Comparison of ENCODE assay signal across 16 cellular contexts in the genomic region with DNA sequence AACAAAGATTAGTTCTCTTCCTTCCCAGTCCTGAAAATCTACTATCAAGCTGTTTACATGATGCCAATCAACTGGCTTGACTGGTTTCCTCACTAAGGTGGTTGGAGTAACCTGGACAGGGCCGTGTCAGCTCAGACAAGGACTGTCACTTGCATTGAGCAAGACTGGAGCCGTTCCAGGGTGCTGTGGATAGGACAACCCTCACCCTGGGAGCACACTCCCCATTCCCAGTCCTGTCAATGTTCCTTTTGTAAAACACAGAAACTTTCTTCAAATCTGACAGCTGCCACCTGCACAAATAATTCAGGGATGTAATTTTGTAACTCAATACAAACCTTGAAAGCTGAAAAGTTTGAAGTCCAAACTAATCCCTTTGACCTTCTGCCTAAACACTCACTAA. TPM values are rescaled to one million over a fixed set of nuclear protein-coding genes. Genes with fewer than 3 reads are reported as not detected.
A peak's percentile ranks its signal among the peaks of the same experiment; 100 is the strongest.
DNase-seq lines count a peak whose midpoint lies in the region; ATAC-seq, FAIRE-seq and TF ChIP-seq lines count a peak whose summit lies in the region.
"Had no signal": no experiment of that assay in that cellular context is flagged by ENCODE, and none has a peak within 500 bp of the region (broad histone marks: within the 10 kb centered on the region; RNA-seq: fewer than 3 reads in every experiment).

No MANE protein-coding gene starts in this region.

- H3K4me1 ChIP-seq in HUES6 (ENCODE audit: control insufficient read depth, insufficient read depth, low read length) (peaks cover 88% of the 10 kb centered on the region), small intestine (ENCODE audit: control insufficient read depth in 2 of 2, insufficient read depth in 1 of 2, low read depth in 1 of 2, low read length in 1 of 2) (peaks cover 4 to 7% of the 10 kb centered on the region in 2 donors)
- H3K4me1 ChIP-seq: BLaER1 treated with 17β-estradiol and CSF1 and Interleukin-3, amounts not matched to agents 10 nM and 100 nM had no signal

- no peak overlapping the region for H3K4me3 ChIP-seq in HUES6 (ENCODE audit: low read depth, low read length)
- H3K4me3 ChIP-seq in small intestine (ENCODE audit: low read depth in 1 of 2, low read length in 2 of 2), result no peak overlapping the region
- H3K4me3 ChIP-seq: ascending aorta; BLaER1 treated with 17β-estradiol and CSF1 and Interleukin-3, amounts not matched to agents 10 nM and 100 nM had no signal

- H3K36me3 Mint-ChIP-seq in brain, result peaks cover 8% of the 10 kb centered on the region
- no peaks in the 10 kb centered on the region for H3K36me3 Mint-ChIP-seq in activated naive CD8-positive, alpha-beta T cell treated with anti-CD3 and anti-CD28 coated beads for 36 hours
- H3K36me3 Mint-ChIP-seq: immature natural killer cell had no signal

- peaks cover 88% of the 10 kb centered on the region for H3K4me1 Mint-ChIP-seq in brain
- no peaks in the 10 kb centered on the region for H3K4me1 Mint-ChIP-seq in activated naive CD8-positive, alpha-beta T cell treated with anti-CD3 and anti-CD28 coated beads for 36 hours
- H3K4me1 Mint-ChIP-seq: activated CD4-positive, alpha-beta memory T cell treated with anti-CD3 and anti-CD28 coated beads, Interleukin-2, amount 10 ng/mL, durations not matched to agents 7 days and 5 days; immature natural killer cell had no signal

- H3K9ac ChIP-seq in HUES6 (ENCODE audit: low read length), result no peak overlapping the region
- H3K9ac ChIP-seq: BLaER1 treated with 17β-estradiol and CSF1 and Interleukin-3, amounts not matched to agents 10 nM and 100 nM had no signal

- H3K4me3 Mint-ChIP-seq in brain, result peak overlapping the region in 1 of 5 experiments; percentile 7
- H3K4me3 Mint-ChIP-seq in activated naive CD8-positive, alpha-beta T cell treated with anti-CD3 and anti-CD28 coated beads for 36 hours, result no peak overlapping the region
- H3K4me3 Mint-ChIP-seq: activated CD4-positive, alpha-beta memory T cell treated with anti-CD3 and anti-CD28 coated beads, Interleukin-2, amount 10 ng/mL, durations not matched to agents 7 days and 5 days; immature natural killer cell had no signal

- H3K27ac Mint-ChIP-seq in brain, result peak overlapping the region; percentile 20 to 94 (median 85)
- no peak overlapping the region for H3K27ac Mint-ChIP-seq in activated naive CD8-positive, alpha-beta T cell treated with anti-CD3 and anti-CD28 coated beads for 36 hours
- H3K27ac Mint-ChIP-seq: activated CD4-positive, alpha-beta memory T cell treated with anti-CD3 and anti-CD28 coated beads, Interleukin-2, amount 10 ng/mL, durations not matched to agents 7 days and 5 days; activated T-helper 2 cell treated with anti-CD3 and anti-CD28 coated beads, Interferon-gamma antibody, Interleukin-2, Interleukin-4, amounts not matched to agents 10 μg/mL and 5 μg/mL and 100 μg/mL, durations not matched to agents 14 hours and 24 hours and 36 hours; immature natural killer cell had no signal

- no peaks in the 10 kb centered on the region for H3K36me3 ChIP-seq in HUES6 (ENCODE audit: control insufficient read depth, insufficient read depth, low read length)
- H3K36me3 ChIP-seq in small intestine (ENCODE audit: control insufficient read depth in 2 of 2, insufficient read depth in 2 of 2, low read length in 2 of 2), result no peaks in the 10 kb centered on the region
- H3K36me3 ChIP-seq: ascending aorta; BLaER1 treated with 17β-estradiol and CSF1 and Interleukin-3, amounts not matched to agents 10 nM and 100 nM had no signal

- H3K27me3 ChIP-seq in HUES6 (ENCODE audit: control insufficient read depth, insufficient read depth, low read length) (no peaks in the 10 kb centered on the region), layer of hippocampus (ENCODE audit: control insufficient read depth, insufficient read depth, low read length) (no peaks in the 10 kb centered on the region), small intestine (ENCODE audit: control insufficient read depth in 2 of 2, insufficient read depth in 2 of 2, low read length in 2 of 2) (no peaks in the 10 kb centered on the region)
- H3K27me3 ChIP-seq: ascending aorta had no signal

- H3K27me3 Mint-ChIP-seq in brain, result no peaks in the 10 kb centered on the region
- no peaks in the 10 kb centered on the region for H3K27me3 Mint-ChIP-seq in activated naive CD8-positive, alpha-beta T cell treated with anti-CD3 and anti-CD28 coated beads for 36 hours
- H3K27me3 Mint-ChIP-seq: activated CD4-positive, alpha-beta memory T cell treated with anti-CD3 and anti-CD28 coated beads, Interleukin-2, amount 10 ng/mL, durations not matched to agents 7 days and 5 days had no signal

- H3K27ac ChIP-seq in HUES6 (ENCODE audit: low read depth, low read length) (peak overlapping the region; percentile 8; the same call in 1 of the 2 replicates), layer of hippocampus (ENCODE audit: low read depth, low read length) (peak overlapping the region; percentile 3), small intestine (ENCODE audit: low read depth in 1 of 2, low read length in 1 of 2) (no peak overlapping the region)
- H3K27ac ChIP-seq: ascending aorta; BLaER1 treated with 17β-estradiol and CSF1 and Interleukin-3, amounts not matched to agents 10 nM and 100 nM had no signal

- in situ Hi-C loops in G401 (cut with HindIII; ENCODE audit: low sequenced_read_pairs), result no loop called here

- H3K9me3 ChIP-seq in HUES6 (ENCODE audit: control insufficient read depth, insufficient read depth, low read depth, low read length) (no peaks in the 10 kb centered on the region), small intestine (ENCODE audit: control insufficient read depth, low read depth) (no peaks in the 10 kb centered on the region)
- H3K9me3 ChIP-seq: ascending aorta; BLaER1 treated with 17β-estradiol and CSF1 and Interleukin-3, amounts not matched to agents 10 nM and 100 nM had no signal

- FAIRE-seq in small intestine (lab: Jason Lieb, UNC), result no peak

- 9 to 44% (median 24%) methylated on average over 2 of the region's 2 CpGs for WGBS in small intestine, 3 donors

- H3K9me3 Mint-ChIP-seq in brain, result no peaks in the 10 kb centered on the region
- H3K9me3 Mint-ChIP-seq in activated naive CD8-positive, alpha-beta T cell treated with anti-CD3 and anti-CD28 coated beads for 36 hours, result no peaks in the 10 kb centered on the region
- H3K9me3 Mint-ChIP-seq: activated CD4-positive, alpha-beta memory T cell treated with anti-CD3 and anti-CD28 coated beads, Interleukin-2, amount 10 ng/mL, durations not matched to agents 7 days and 5 days; activated T-helper 2 cell treated with anti-CD3 and anti-CD28 coated beads, Interferon-gamma antibody, Interleukin-2, Interleukin-4, amounts not matched to agents 10 μg/mL and 5 μg/mL and 100 μg/mL, durations not matched to agents 14 hours and 24 hours and 36 hours; immature natural killer cell had no signal

- DNase-seq in small intestine (peak; percentile 54), G401 (ENCODE audit: low spot score) (no peak)
- no peak for DNase-seq in activated naive CD8-positive, alpha-beta T cell treated with anti-CD3 and anti-CD28 coated beads for 36 hours
- DNase-seq in stimulated activated CD4-positive, alpha-beta T cell treated with anti-CD3 and anti-CD28 coated beads, Interleukin-2, amount 100 ng/mL, for 24 hours, result no peak
- DNase-seq: activated CD4-positive, alpha-beta memory T cell treated with anti-CD3 and anti-CD28 coated beads, Interleukin-2, amount 10 ng/mL, durations not matched to agents 7 days and 5 days; effector memory CD4-positive, alpha-beta T cell; immature natural killer cell; Kasumi-1; stimulated activated CD4-positive, alpha-beta T cell treated with anti-CD3 and anti-CD28 coated beads, Interleukin-1b, Interleukin-23, amount 100 ng/mL, for 48 hours had no signal

- TF ChIP-seq CTCF in brain (conservative IDR thresholded peaks at IDR 0.05), result no peak

- no peak for ATAC-seq in GM21390 (IDR thresholded peaks at IDR 0.05; ENCODE audit: unreplicated experiment)

RNA-seq across cellular contexts. Expression of a gene that starts 31.4 kb away (rescaled TPM):
- polyA plus RNA-seq in brain (ENCODE audit: insufficient read depth, low read depth, low replicate concordance) (54.2 TPM), small intestine (10 to 100 TPM in 1 of 3 donors, 1 to 10 TPM in 2; 1.6 to 41.1 (median 5.1) TPM)
- total RNA-seq in activated naive CD8-positive, alpha-beta T cell treated with anti-CD3 and anti-CD28 coated beads for 36 hours, result not detected
- total RNA-seq in G401 (2014; rRNA removed; shearing (Covaris generic)), result not detected in 2 replicates
- total RNA-seq: activated CD4-positive, alpha-beta memory T cell treated with anti-CD3 and anti-CD28 coated beads, Interleukin-2, amount 10 ng/mL, durations not matched to agents 7 days and 5 days; activated T-helper 2 cell treated with anti-CD3 and anti-CD28 coated beads, Interferon-gamma antibody, Interleukin-2, Interleukin-4, amounts not matched to agents 10 μg/mL and 5 μg/mL and 100 μg/mL, durations not matched to agents 14 hours and 24 hours and 36 hours had no signal
- polyA plus RNA-seq: immature natural killer cell had no signal

Comparison
In these comparisons a context has a peak if more than half of its experiments do, and no peak if none do; other contexts are left out.
1. H3K27ac ChIP-seq: peak in HUES6 (single experiment) and layer of hippocampus (single experiment); none in small intestine (0 of 2).